8 cellular contexts compared by ENCODE assay signal in genomic region chr7:47979145-47979831, GRCh38. TPM values are rescaled to one million over a fixed set of nuclear protein-coding genes. Genes with fewer than 3 reads are reported as not detected.
DNase-seq lines count a peak whose midpoint lies in the region; ATAC-seq, FAIRE-seq and TF ChIP-seq lines count a peak whose summit lies in the region.

TSS of gene HUS1 (minus strand) at chr7:47979615. CDS start at chr7:47979519, 96 bp downstream.

- H3K23ac ChIP-seq in mesendoderm (ENCODE audit: low read length): peak within 1 kb of the TSS; percentile 67

- H3K27me3 Mint-ChIP-seq in activated CD8-positive, alpha-beta memory T cell treated with anti-CD3 and anti-CD28 coated beads, Interleukin-2, amount 10 ng/mL, durations not matched to agents 7 days and 5 days: no peaks in the 10 kb centered on the region
- H3K27me3 Mint-ChIP-seq in endodermal cell (ENCODE audit: insufficient read depth): no peaks in the 10 kb centered on the region

- H3K4me1 Mint-ChIP-seq in activated CD8-positive, alpha-beta memory T cell treated with anti-CD3 and anti-CD28 coated beads, Interleukin-2, amount 10 ng/mL, durations not matched to agents 7 days and 5 days: peaks cover 19% of the 10 kb centered on the region
- peaks cover 8% of the 10 kb centered on the region for H3K4me1 Mint-ChIP-seq in endodermal cell

- H2BK15ac ChIP-seq in mesendoderm (replicated peaks; ENCODE audit: low read depth): no peak within 1 kb of the TSS

- H3K9me3 Mint-ChIP-seq in activated CD8-positive, alpha-beta memory T cell treated with anti-CD3 and anti-CD28 coated beads, Interleukin-2, amount 10 ng/mL, durations not matched to agents 7 days and 5 days (ENCODE audit: low read depth): no peaks in the 10 kb centered on the region
- H3K9me3 Mint-ChIP-seq in endodermal cell: no peaks in the 10 kb centered on the region

- H3K4me1 ChIP-seq in NT2/D1 (ENCODE audit: insufficient read depth, insufficient read length) (no peaks in the 10 kb centered on the region), endodermal cell (ENCODE audit: control insufficient read depth, insufficient read depth, low read length) (peaks cover 6% of the 10 kb centered on the region), mesendoderm (ENCODE audit: control insufficient read depth, low read depth, low read length) (peaks cover 3% of the 10 kb centered on the region)

- peaks cover 31% of the 10 kb centered on the region for H3K36me3 Mint-ChIP-seq in activated CD8-positive, alpha-beta memory T cell treated with anti-CD3 and anti-CD28 coated beads, Interleukin-2, amount 10 ng/mL, durations not matched to agents 7 days and 5 days
- H3K36me3 Mint-ChIP-seq in endodermal cell (ENCODE audit: low read depth): peaks cover 37% of the 10 kb centered on the region

- no peak within 1 kb of the TSS for H2BK120ac ChIP-seq in mesendoderm (ENCODE audit: low read depth, low read length)

- H3K4me2 ChIP-seq in mesendoderm (ENCODE audit: low read length): peak within 1 kb of the TSS; percentile 86

- H3K4me3 Mint-ChIP-seq in activated CD8-positive, alpha-beta memory T cell treated with anti-CD3 and anti-CD28 coated beads, Interleukin-2, amount 10 ng/mL, durations not matched to agents 7 days and 5 days: peak within 1 kb of the TSS; percentile 82
- H3K4me3 Mint-ChIP-seq in endodermal cell: peak within 1 kb of the TSS; percentile 89

- peak within 1 kb of the TSS; percentile 67 for H3K4me3 ChIP-seq in NT2/D1 (ENCODE audit: insufficient read length, low read depth)
- peak within 1 kb of the TSS; percentile 99 for H3K4me3 ChIP-seq in endodermal cell (ENCODE audit: low read length)
- peak within 1 kb of the TSS; percentile 96 for H3K4me3 ChIP-seq in mesendoderm (ENCODE audit: low read length)

- peaks cover 10% of the 10 kb centered on the region for H3K79me1 ChIP-seq in mesendoderm (ENCODE audit: low read length)

- peak within 1 kb of the TSS; percentile 89 for H3K18ac ChIP-seq in mesendoderm (ENCODE audit: low read length)

- peak; percentile 94 for FAIRE-seq in HTR-8/SVneo (lab: Jason Lieb, UNC)

- peak within 1 kb of the TSS; percentile 98 for H3K56ac ChIP-seq in mesendoderm (ENCODE audit: low read length)

- no peak within 1 kb of the TSS for H4K8ac ChIP-seq in mesendoderm (ENCODE audit: low read depth, low read length)

- no peak within 1 kb of the TSS for H4K5ac ChIP-seq in mesendoderm (ENCODE audit: low read length)

- no peaks in the 10 kb centered on the region for H3K27me3 ChIP-seq in NT2/D1 (ENCODE audit: insufficient read depth, insufficient read length)
- no peaks in the 10 kb centered on the region for H3K27me3 ChIP-seq in endodermal cell (ENCODE audit: control insufficient read depth, insufficient read depth, low read length, poor library complexity, severe bottlenecking)
- H3K27me3 ChIP-seq in mesendoderm (ENCODE audit: insufficient read depth, low read length, poor library complexity): no peaks in the 10 kb centered on the region

- H3K9me3 ChIP-seq in NT2/D1 (ENCODE audit: insufficient read depth, low read length): no peaks in the 10 kb centered on the region
- H3K9me3 ChIP-seq in endodermal cell (ENCODE audit: control insufficient read depth, low read length): no peaks in the 10 kb centered on the region

- in situ Hi-C loops in Caki2 (cut with HindIII; ENCODE audit: low pct_unique_long_range_greater_than_20kb, low sequenced_read_pairs): no loop called here

- CTCF ChIA-PET in activated CD8-positive, alpha-beta memory T cell treated with anti-CD3 and anti-CD28 coated beads, Interleukin-2, amount 10 ng/mL, durations not matched to agents 7 days and 5 days (lab: Charles Lee): interaction anchor here (1.0 to 1.3 kb wide), 3 partner anchors 9 to 131 kb away, joined by 3 to 4 read pairs (median 3); partner anchors contain the start of gene UPP1

- WGBS in endodermal cell (ENCODE audit: insufficient coverage in 1 of 2, insufficient read length in 1 of 2), 2 experiments: 0 to 1% methylated on average over 10 to 62 of the region's 62 CpGs
- WGBS in mesendoderm (ENCODE audit: extremely low coverage, insufficient coverage, low lambda C conversion rate): no CpG with 5 or more reads among the region's 62 CpGs

- TF ChIP-seq CTCF in endodermal cell (conservative IDR thresholded peaks at IDR 0.05): no peak

- ATAC-seq in GM21381 (IDR thresholded peaks at IDR 0.05; ENCODE audit: unreplicated experiment): peak; percentile 99
- ATAC-seq in activated CD8-positive, alpha-beta memory T cell treated with anti-CD3 and anti-CD28 coated beads, Interleukin-2, amount 10 ng/mL, durations not matched to agents 7 days and 5 days: peak; percentile 98

- peak; percentile 82 for DNase-seq in Caki2 (ENCODE audit: low read depth)
- DNase-seq in HTR-8/SVneo (ENCODE audit: insufficient read length, low spot score): peak; percentile 87
- peak; percentile 98 for DNase-seq in NT2/D1 (ENCODE audit: low read depth, low spot score)
- peak; percentile 97 for DNase-seq in activated CD8-positive, alpha-beta memory T cell treated with anti-CD3 and anti-CD28 coated beads, Interleukin-2, amount 10 ng/mL, durations not matched to agents 7 days and 5 days
- peak; percentile 98 for DNase-seq in endodermal cell
- DNase-seq in mesendoderm: peak; percentile 98
- DNase-seq in stimulated activated CD8-positive, alpha-beta memory T cell treated with anti-CD3 and anti-CD28 coated beads, Interleukin-15, amount 100 ng/mL, for 1 hour (ENCODE audit: low read depth): peak; percentile 79

- H3K27ac ChIP-seq in endodermal cell (ENCODE audit: low read depth, low read length) (peak within 1 kb of the TSS; percentile 86), mesendoderm (ENCODE audit: low read depth, low read length) (peak within 1 kb of the TSS; percentile 90)

- H3K27ac Mint-ChIP-seq in activated CD8-positive, alpha-beta memory T cell treated with anti-CD3 and anti-CD28 coated beads, Interleukin-2, amount 10 ng/mL, durations not matched to agents 7 days and 5 days: peak within 1 kb of the TSS; percentile 93
- peak within 1 kb of the TSS; percentile 96 for H3K27ac Mint-ChIP-seq in endodermal cell

- no peak within 1 kb of the TSS for H2AK5ac ChIP-seq in mesendoderm (ENCODE audit: low read length)

- H3K79me2 ChIP-seq in mesendoderm (ENCODE audit: control insufficient read depth, insufficient read depth, low read length): peaks cover 10% of the 10 kb centered on the region

- H3K36me3 ChIP-seq in NT2/D1 (ENCODE audit: insufficient read depth, insufficient read length, low read length): peaks cover 42% of the 10 kb centered on the region
- H3K36me3 ChIP-seq in endodermal cell (ENCODE audit: control insufficient read depth, insufficient read depth, low read length): peaks cover 41% of the 10 kb centered on the region
- H3K36me3 ChIP-seq in mesendoderm (ENCODE audit: control insufficient read depth, insufficient read depth, low read length): peaks cover 10% of the 10 kb centered on the region

- no peak within 1 kb of the TSS for H3K4ac ChIP-seq in mesendoderm (ENCODE audit: low read depth, low read length)

- peak within 1 kb of the TSS; percentile 89 for H2BK5ac ChIP-seq in mesendoderm (ENCODE audit: low read length)

- H3K9ac ChIP-seq in NT2/D1 (ENCODE audit: insufficient read length, low read depth) (peak within 1 kb of the TSS; percentile 96), endodermal cell (ENCODE audit: extremely low read depth, low read length, poor library complexity, severe bottlenecking) (peak within 1 kb of the TSS; percentile 77), mesendoderm (ENCODE audit: low read length) (peak within 1 kb of the TSS; percentile 92)

RNA-seq across cellular contexts. Expression of gene HUS1, which starts in this region (rescaled TPM):
- 5.1 and 8.7 TPM in 2 replicates for total RNA-seq in Caki2 (2014; rRNA removed; shearing (Covaris generic); ENCODE audit: low replicate concordance)
- 10 to 100 TPM; 27.0 to 30.8 TPM for total RNA-seq in activated CD8-positive, alpha-beta memory T cell treated with anti-CD3 and anti-CD28 coated beads, Interleukin-2, amount 10 ng/mL, durations not matched to agents 7 days and 5 days
- total RNA-seq in endodermal cell: 10 to 100 TPM; 37.0 to 42.5 TPM
- 19.0 TPM for polyA plus RNA-seq in endodermal cell (2013, experiment 1 of 2)
- 21.8 TPM for polyA plus RNA-seq in endodermal cell (2013, experiment 2 of 2)
- polyA plus RNA-seq in mesendoderm (2013, experiment 1 of 2): 24.9 TPM
- 25.9 TPM for polyA plus RNA-seq in mesendoderm (2013, experiment 2 of 2)

Comparison
In these comparisons a context has a peak if more than half of its experiments do, and no peak if none do; other contexts are left out.
1. Peak in every context shown above with its lines: DNase-seq, ATAC-seq, H3K4me3 ChIP-seq and H3K27ac ChIP-seq.